ENCODE assay signal across 9 cellular contexts in genomic region chr2:26848336-26849055, GRCh38. TPM values are rescaled to one million over a fixed set of nuclear protein-coding genes. Genes with fewer than 3 reads are reported as not detected.
DNase-seq lines count a peak whose midpoint lies in the region; ATAC-seq and TF ChIP-seq lines count a peak whose summit lies in the region.
"Had no signal": no experiment of that assay in that cellular context is flagged by ENCODE, and none has a peak within 500 bp of the region (broad histone marks: within the 10 kb centered on the region; RNA-seq: fewer than 3 reads in every experiment).

No MANE protein-coding gene starts in this region.

- BruUV-seq in Panc1 (replicated peaks; lab: Mats Ljungman, UMichigan), result no TSS peak

- POLR2A ChIA-PET in Panc1 (lab: Charles Lee), result no interaction called here

- H3K27me3 Mint-ChIP-seq in T-helper 2 cell treated with Interferon-gamma antibody and Interleukin-4, amounts not matched to agents 5 μg/mL and 100 μg/mL, for 36 hours (ENCODE audit: low read depth), result peaks cover 62% of the 10 kb centered on the region

- peak overlapping the region; percentile 43 for H3K4me3 Mint-ChIP-seq in T-helper 2 cell treated with Interferon-gamma antibody and Interleukin-4, amounts not matched to agents 5 μg/mL and 100 μg/mL, for 36 hours

- H3K36me3 Mint-ChIP-seq in T-helper 2 cell treated with Interferon-gamma antibody and Interleukin-4, amounts not matched to agents 5 μg/mL and 100 μg/mL, for 36 hours (ENCODE audit: low read depth), result no peaks in the 10 kb centered on the region

- no peak overlapping the region for H2AFZ ChIP-seq in neuron (ENCODE audit: low read depth, low read length)

- no peak overlapping the region for H3K27ac ChIP-seq in Panc1 (ENCODE audit: low read length)
- H3K27ac ChIP-seq in left lung, result no peak overlapping the region

- H3K4me1 Mint-ChIP-seq in T-helper 2 cell treated with Interferon-gamma antibody and Interleukin-4, amounts not matched to agents 5 μg/mL and 100 μg/mL, for 36 hours (ENCODE audit: low read depth), result peaks cover 3% of the 10 kb centered on the region

- TF ChIP-seq CTCF in Panc1 (IDR thresholded peaks at IDR 0.05) (no peak), left lung (IDR thresholded peaks at IDR 0.05) (no peak)

- H3K27ac Mint-ChIP-seq in T-helper 2 cell treated with Interferon-gamma antibody and Interleukin-4, amounts not matched to agents 5 μg/mL and 100 μg/mL, for 36 hours, result no peak overlapping the region

- peak; percentile 10 for DNase-seq in T-helper 2 cell treated with Interferon-gamma antibody and Interleukin-4, amounts not matched to agents 5 μg/mL and 100 μg/mL, for 36 hours (ENCODE audit: low spot score)
- DNase-seq in T-helper 2 cell, result no peak
- no peak for DNase-seq in Panc1 (ENCODE audit: low read depth, low spot score)
- DNase-seq in ecto neural progenitor cell (ENCODE audit: low spot score), result peak; percentile 79
- no peak for DNase-seq in A172 (ENCODE audit: low spot score)
- no peak for DNase-seq in T1000 (lab: John Stamatoyannopoulos, UW)
- no peak for DNase-seq in left lung

- no peaks in the 10 kb centered on the region for H3K9me3 Mint-ChIP-seq in T-helper 2 cell treated with Interferon-gamma antibody and Interleukin-4, amounts not matched to agents 5 μg/mL and 100 μg/mL, for 36 hours

- in situ Hi-C loops in Panc1 (cut with HindIII; ENCODE audit: low pct_unique_long_range_greater_than_20kb, low sequenced_read_pairs), result no loop called here

- intact Hi-C loops in Panc1 (cut with micrococcal nuclease; ENCODE audit: unreplicated experiment), result loop anchor here (5.0 kb wide), 2 partner anchors 74 to 169 kb away; no protein-coding TSS in a partner anchor
- intact Hi-C loops in left lung (cut with DNase I), result loop anchor here in 1 of 2 donors (5.0 to 10.0 kb wide), 2 partner anchors 89 to 166 kb away; no protein-coding TSS in a partner anchor

- CTCF ChIA-PET in Panc1 (lab: Charles Lee), result interaction anchor here (0.6 to 1.9 kb wide), 2 partner anchors 19 to 94 kb away, joined by 3 to 5 read pairs; no protein-coding TSS in a partner anchor

- H3K4me1 ChIP-seq in Panc1 (ENCODE audit: control insufficient read depth, insufficient read depth, low read length) (peaks cover 4% of the 10 kb centered on the region; the same call in 1 of the 2 replicates), neuron (ENCODE audit: insufficient read depth, low read length) (peaks cover 50% of the 10 kb centered on the region), left lung (peaks cover 7 to 37% of the 10 kb centered on the region in 2 donors)

- H3K36me3 ChIP-seq in Panc1 (ENCODE audit: control insufficient read depth, insufficient read depth, low read length) (no peaks in the 10 kb centered on the region), neuron (ENCODE audit: insufficient read depth, low read length) (peaks cover 2% of the 10 kb centered on the region), left lung (no peaks in the 10 kb centered on the region)

- no peaks in the 10 kb centered on the region for H3K9me3 ChIP-seq in Panc1 (ENCODE audit: control insufficient read depth, insufficient read depth, low read depth, low read length)
- no peaks in the 10 kb centered on the region for H3K9me3 ChIP-seq in neuron (ENCODE audit: low read length)
- no peaks in the 10 kb centered on the region for H3K9me3 ChIP-seq in left lung

- H3K27me3 ChIP-seq in Panc1 (ENCODE audit: control insufficient read depth, insufficient read depth, low read length), result peaks cover 35% of the 10 kb centered on the region
- H3K27me3 ChIP-seq in neuron (ENCODE audit: insufficient read depth, low read length), result no peaks in the 10 kb centered on the region
- peaks cover 75 to 98% of the 10 kb centered on the region in 2 donors for H3K27me3 ChIP-seq in left lung

- peak; percentile 80 for ATAC-seq in Panc1
- ATAC-seq in left lung, result no peak

- H3K4me3 ChIP-seq in Panc1 (ENCODE audit: low read depth in 2 of 2, low read length in 2 of 2) (peak overlapping the region; percentile 29 to 36), neuron (ENCODE audit: low read length) (peak overlapping the region; percentile 92), left lung (peak overlapping the region in 1 of 2 donors; percentile 18)

RNA-seq across cellular contexts. Expression of gene DPYSL5, which starts 0.6 kb away (rescaled TPM):
- total RNA-seq in Panc1 (2021; ENCODE audit: unreplicated experiment) (0.31 TPM), left lung (not detected)
- 0.36 TPM for polyA plus RNA-seq in Panc1 (2012; ENCODE audit: insufficient read length)
- 8.4 and 9.1 TPM in 2 replicates for total RNA-seq in A172 (2014; rRNA removed; shearing (Covaris generic))
- total RNA-seq: lung microvascular endothelial cell had no signal

Comparison
In these comparisons a context has a peak if more than half of its experiments do, and no peak if none do; other contexts are left out.
1. DNase-seq: peak in T-helper 2 cell treated with Interferon-gamma antibody and Interleukin-4, amounts not matched to agents 5 μg/mL and 100 μg/mL, for 36 hours (single experiment) and ecto neural progenitor cell (single experiment); none in T-helper 2 cell (0 of 5), Panc1 (single experiment), A172 (single experiment), T1000 (single experiment) and left lung (0 of 2).